Comparison of ENCODE assay signal across 8 cellular contexts in the genomic region with DNA sequence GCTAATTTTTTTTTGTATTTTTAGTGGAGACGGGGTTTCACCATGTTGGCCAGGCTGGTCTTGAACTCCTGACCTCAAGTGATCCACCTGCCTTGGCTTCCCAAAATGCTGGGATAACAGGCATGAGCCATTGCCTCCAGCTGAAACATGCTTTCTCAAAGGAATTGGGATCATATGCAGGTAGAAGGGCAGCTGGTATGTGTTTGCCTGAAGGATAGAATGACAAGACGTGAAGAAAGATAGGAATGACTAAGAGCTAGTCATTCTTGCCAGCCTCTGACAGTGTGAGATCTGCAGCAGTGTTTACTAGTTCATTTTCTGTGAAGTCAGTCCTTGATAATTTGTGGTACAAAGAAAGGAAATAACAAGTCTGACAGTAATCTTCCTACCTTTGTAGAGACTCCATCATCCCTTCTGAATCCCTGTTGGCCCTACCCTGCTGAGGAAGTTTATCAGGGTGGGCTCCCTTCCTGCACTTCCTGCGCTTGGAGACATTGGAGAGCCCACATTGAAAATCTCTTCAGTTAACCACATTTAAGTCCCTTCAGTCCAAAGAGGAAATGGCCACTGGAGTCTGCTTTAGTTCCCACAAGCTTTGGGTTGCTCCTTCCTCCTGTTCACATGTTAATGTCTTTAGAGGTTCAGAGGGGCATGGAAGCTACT. TPM values are rescaled to one million over a fixed set of nuclear protein-coding genes. Genes with fewer than 3 reads are reported as not detected.
DNase-seq lines count a peak whose midpoint lies in the region; ATAC-seq and TF ChIP-seq lines count a peak whose summit lies in the region.

No MANE protein-coding gene starts in this region.

- peaks cover 15% of the 10 kb centered on the region for H3K36me3 ChIP-seq in OCI-LY1 (ENCODE audit: insufficient read depth, low read length)
- H3K36me3 ChIP-seq in mesenchymal stem cell (ENCODE audit: control insufficient read depth in 1 of 2, insufficient read depth in 2 of 2, low read depth in 1 of 2, low read length in 2 of 2), result peaks cover 8 to 15% of the 10 kb centered on the region in 2 experiments

- DNase-seq in MCF 10A (ENCODE audit: unreplicated experiment) (peak; percentile 78), mesenchymal stem cell (peak; percentile 92), middle frontal gyrus (ENCODE audit: extremely low spot score, low spot score) (no peak), NCI-H146 treated with DMSO at 0.1 percent for 48 hours (lab: John Stamatoyannopoulos, UW; ENCODE audit: unreplicated experiment) (no peak), SHP77 (lab: John Stamatoyannopoulos, UW) (no peak)

- H3K27ac ChIP-seq in OCI-LY1 (ENCODE audit: low read depth, low read length, poor library complexity, severe bottlenecking), result peak overlapping the region; percentile 58
- H3K27ac ChIP-seq in mesenchymal stem cell (ENCODE audit: low read length, poor library complexity, severe bottlenecking), result peak overlapping the region; percentile 64

- H3F3A ChIP-seq in OCI-LY1 (ENCODE audit: insufficient read depth, low read length), result no peaks in the 10 kb centered on the region; the same call in 1 of the 2 replicates

- H2AFZ ChIP-seq in OCI-LY1 (ENCODE audit: low read length) (no peak overlapping the region), mesenchymal stem cell (ENCODE audit: low read depth, low read length) (no peak overlapping the region)

- H3K9ac ChIP-seq in OCI-LY1 (ENCODE audit: low read length), result no peak overlapping the region; the same call in 1 of the 2 replicates
- H3K9ac ChIP-seq in mesenchymal stem cell (ENCODE audit: low read length), result peak overlapping the region; percentile 56

- peak overlapping the region; percentile 63 for H3K27ac Mint-ChIP-seq in MCF 10A (ENCODE audit: low read depth, unreplicated experiment)

- no peak overlapping the region for H2BK15ac ChIP-seq in mesenchymal stem cell (ENCODE audit: low read depth, poor library complexity, severe bottlenecking)

- no peaks in the 10 kb centered on the region for H3K9me3 ChIP-seq in OCI-LY1 (ENCODE audit: low read length)
- H3K9me3 ChIP-seq in mesenchymal stem cell (ENCODE audit: control insufficient read depth, low read length), result no peaks in the 10 kb centered on the region

- H3K4me1 Mint-ChIP-seq in MCF 10A (ENCODE audit: insufficient read depth, unreplicated experiment), result peaks cover 48% of the 10 kb centered on the region

- intact Hi-C loops in MCF 10A (cut with micrococcal nuclease), result no loop called here

- H3K27me3 ChIP-seq in OCI-LY1 (ENCODE audit: insufficient read depth, low read length), result no peaks in the 10 kb centered on the region
- H3K27me3 ChIP-seq in mesenchymal stem cell (ENCODE audit: control insufficient read depth in 1 of 2, insufficient read depth in 1 of 2, low read length in 2 of 2), result no peaks in the 10 kb centered on the region

- POLR2A ChIA-PET in MCF 10A (lab: Yijun Ruan, JAX), result interaction anchor here (0.6 to 4.1 kb wide), 5 partner anchors 8 to 60 kb away, joined by 3 to 20 read pairs (median 10); partner anchors contain the start of genes HYCC2 and NDUFB3

- H3K9me2 ChIP-seq in OCI-LY1 (ENCODE audit: low read depth, low read length), result no peaks in the 10 kb centered on the region

- peak; percentile 24 for TF ChIP-seq POLR2A in GM18951 (IDR thresholded peaks at IDR 0.05; ENCODE audit: extremely low read depth, insufficient read depth, insufficient read length)

- peak overlapping the region; percentile 45 for H4K8ac ChIP-seq in mesenchymal stem cell (ENCODE audit: low read length)

- in situ Hi-C loops in GM18951 (cut with MboI; ENCODE audit: low sequenced_read_pairs, unreplicated experiment), result no loop called here

- H4K91ac ChIP-seq in mesenchymal stem cell (ENCODE audit: low read length), result no peak overlapping the region

- H2BK5ac ChIP-seq in mesenchymal stem cell (ENCODE audit: low read depth, low read length, poor library complexity, severe bottlenecking), result no peak overlapping the region

- peaks cover 41% of the 10 kb centered on the region for H3K79me2 ChIP-seq in OCI-LY1 (ENCODE audit: insufficient read depth, low read length)

- H3K4me2 ChIP-seq in OCI-LY1 (ENCODE audit: low read length) (no peak overlapping the region; the same call in 1 of the 2 replicates), mesenchymal stem cell (ENCODE audit: low read length, poor library complexity, severe bottlenecking) (peak overlapping the region; percentile 1)

- H3K23ac ChIP-seq in mesenchymal stem cell (ENCODE audit: low read length in 2 of 2), result no peak overlapping the region

- H3K9me3 Mint-ChIP-seq in MCF 10A (ENCODE audit: unreplicated experiment), result no peaks in the 10 kb centered on the region

- no peak overlapping the region for H3K18ac ChIP-seq in mesenchymal stem cell (ENCODE audit: low read depth in 1 of 2, low read length in 2 of 2)

- H3K4me3 ChIP-seq in OCI-LY1 (ENCODE audit: low read depth, low read length, poor library complexity, severe bottlenecking) (no peak overlapping the region), mesenchymal stem cell (ENCODE audit: insufficient read depth in 1 of 2, low read depth in 1 of 2, low read length in 2 of 2) (peak overlapping the region in 1 of 2 experiments; percentile 46)

- no peaks in the 10 kb centered on the region for H4K20me1 ChIP-seq in OCI-LY1 (ENCODE audit: insufficient read depth, low read length)

- TF ChIP-seq CTCF in OCI-LY1 (IDR thresholded peaks at IDR 0.05; ENCODE audit: low read length) (no peak), MCF 10A (IDR thresholded peaks at IDR 0.05; ENCODE audit: unreplicated experiment) (no peak)

- CTCF ChIA-PET in MCF 10A (lab: Yijun Ruan, JAX), result interaction anchor here (0.7 to 4.7 kb wide), 4 partner anchors 13 to 888 kb away, joined by 3 to 28 read pairs (median 12); no protein-coding TSS in a partner anchor

- peaks cover 5% of the 10 kb centered on the region for H3K79me1 ChIP-seq in mesenchymal stem cell (replicated peaks; ENCODE audit: low read length, poor library complexity, severe bottlenecking)

- BruUV-seq in MCF 10A (replicated peaks; lab: Mats Ljungman, UMichigan), result no TSS peak

- H2AK5ac ChIP-seq in mesenchymal stem cell (ENCODE audit: low read length, severe bottlenecking), result peak overlapping the region; percentile 55

- H3K4me3 Mint-ChIP-seq in MCF 10A (ENCODE audit: unreplicated experiment), result no peak overlapping the region

- H3K4me1 ChIP-seq in OCI-LY1 (ENCODE audit: insufficient read depth, low read length, severe bottlenecking), result peaks cover 63% of the 10 kb centered on the region
- peaks cover 23% of the 10 kb centered on the region for H3K4me1 ChIP-seq in mesenchymal stem cell (ENCODE audit: control insufficient read depth, insufficient read depth, low read depth, low read length)

- no peak overlapping the region for H3K14ac ChIP-seq in mesenchymal stem cell (ENCODE audit: low read length in 2 of 2)

- peak overlapping the region in 1 of 2 experiments; percentile 83 for H2BK12ac ChIP-seq in mesenchymal stem cell (ENCODE audit: low read length in 2 of 2)

- no peak for ATAC-seq in GM18873 (IDR thresholded peaks at IDR 0.05; ENCODE audit: low FRiP score, unreplicated experiment)

- H2BK120ac ChIP-seq in mesenchymal stem cell (ENCODE audit: low read depth, low read length), result no peak overlapping the region

- H3K36me3 Mint-ChIP-seq in MCF 10A (ENCODE audit: insufficient read depth, unreplicated experiment), result peaks cover 45% of the 10 kb centered on the region

- no peaks in the 10 kb centered on the region for H3K27me3 Mint-ChIP-seq in MCF 10A (ENCODE audit: insufficient read depth, unreplicated experiment)

- WGBS in mesenchymal stem cell, result 29% methylated on average over 3 of the region's 3 CpGs

- H3K4ac ChIP-seq in mesenchymal stem cell (ENCODE audit: low read depth in 1 of 2, low read length in 2 of 2), result no peak overlapping the region

RNA-seq across cellular contexts. Expression of gene CFLAR, which starts 14.7 kb away (rescaled TPM):
- total RNA-seq in MCF 10A (2022), result 69.2 and 70.1 TPM in 2 replicates
- polyA plus RNA-seq in mesenchymal stem cell (2013, experiment 1 of 2), result 25.5 TPM
- polyA plus RNA-seq in mesenchymal stem cell (2013, experiment 2 of 2), result 25.2 TPM

RNA-seq across cellular contexts. Expression of gene CASP10, which starts 52.3 kb away (rescaled TPM):
- total RNA-seq in MCF 10A (2022), result 0.19 and 0.27 TPM in 2 replicates
- polyA plus RNA-seq in mesenchymal stem cell (2013, experiment 1 of 2), result 0.47 TPM
- polyA plus RNA-seq in mesenchymal stem cell (2013, experiment 2 of 2), result 0.53 TPM

RNA-seq across cellular contexts. Expression of gene NDUFB3, which starts 58.9 kb away (rescaled TPM):
- 78.0 and 94.9 TPM in 2 replicates for total RNA-seq in MCF 10A (2022)
- 145 TPM for polyA plus RNA-seq in mesenchymal stem cell (2013, experiment 1 of 2)
- polyA plus RNA-seq in mesenchymal stem cell (2013, experiment 2 of 2), result 144 TPM

RNA-seq across cellular contexts. Expression of gene HYCC2, which starts 59.2 kb away (rescaled TPM):
- 13.7 and 13.9 TPM in 2 replicates for total RNA-seq in MCF 10A (2022)
- 4.5 TPM for polyA plus RNA-seq in mesenchymal stem cell (2013, experiment 1 of 2)
- polyA plus RNA-seq in mesenchymal stem cell (2013, experiment 2 of 2), result 4.3 TPM

Comparison
In these comparisons a context has a peak if more than half of its experiments do, and no peak if none do; other contexts are left out.
1. DNase-seq: peak in MCF 10A (single experiment) and mesenchymal stem cell (single experiment); none in middle frontal gyrus (single experiment), NCI-H146 treated with DMSO at 0.1 percent for 48 hours (single experiment) and SHP77 (0 of 2).